Comparison of ENCODE assay signal across 15 cellular contexts in the genomic region with DNA sequence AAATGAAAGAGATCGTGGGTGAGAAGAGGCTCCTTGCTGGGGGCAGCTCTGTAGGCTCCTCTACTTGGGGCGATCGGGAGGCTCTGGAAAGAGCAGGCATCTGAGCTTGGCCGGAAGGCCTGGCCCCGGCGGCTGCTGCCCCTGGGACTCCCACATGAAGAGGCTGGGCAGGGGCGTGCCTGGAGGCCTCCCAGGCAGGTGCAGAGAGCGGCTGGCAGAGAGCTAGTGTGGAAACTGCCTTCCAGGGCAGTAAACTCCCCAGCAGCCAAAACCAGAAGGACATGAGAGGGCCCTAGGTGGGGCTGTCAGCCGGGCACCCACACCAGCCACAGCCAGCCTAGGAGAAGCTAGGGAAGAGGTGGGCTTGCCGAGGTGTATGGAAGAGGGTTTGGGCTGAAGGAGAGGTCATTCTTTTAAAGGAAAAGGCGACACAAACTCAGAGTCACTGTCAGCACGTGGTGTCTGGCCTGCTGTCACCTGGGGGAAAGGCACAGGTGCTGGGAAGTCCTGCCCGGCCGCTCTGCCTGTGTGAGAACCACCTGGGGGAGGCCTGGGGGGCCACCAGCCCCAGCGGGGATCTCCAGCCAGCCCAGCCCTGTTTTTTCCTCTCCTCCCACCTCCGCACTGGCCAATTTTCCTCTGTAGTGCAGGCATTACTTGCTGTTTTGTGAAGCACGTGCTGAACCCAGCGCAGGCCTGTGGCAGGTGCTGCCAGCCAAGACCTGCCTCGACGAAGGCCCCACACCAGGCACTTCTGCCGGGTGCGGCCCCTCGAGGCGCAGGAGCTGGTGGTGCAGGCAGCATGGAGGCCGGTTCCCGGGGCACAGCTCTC. TPM values are rescaled to one million over a fixed set of nuclear protein-coding genes. Genes with fewer than 3 reads are reported as not detected.
DNase-seq lines count a peak whose midpoint lies in the region; ATAC-seq and TF ChIP-seq lines count a peak whose summit lies in the region.
"Had no signal": no experiment of that assay in that cellular context is flagged by ENCODE, and none has a peak within 500 bp of the region (broad histone marks: within the 10 kb centered on the region; RNA-seq: fewer than 3 reads in every experiment).

No MANE protein-coding gene starts in this region.

- H3K36me3 Mint-ChIP-seq in activated B cell treated with CpG ODN at 0.5 μM for 24 hours (ENCODE audit: low read depth) (no peaks in the 10 kb centered on the region), natural killer cell (no peaks in the 10 kb centered on the region)

- H3K36me3 ChIP-seq in HCT116 (ENCODE audit: control insufficient read depth in 1 of 2, insufficient read depth in 2 of 2, low read length in 2 of 2) (no peaks in the 10 kb centered on the region), A673 (ENCODE audit: insufficient read depth, low read length, poor library complexity, severe bottlenecking) (no peaks in the 10 kb centered on the region), HAP-1 (replicated peaks) (no peaks in the 10 kb centered on the region)

- no peak for TF ChIP-seq CTCF in HCT116 (IDR thresholded peaks at IDR 0.05 in 2 of 3, conservative IDR thresholded peaks at IDR 0.05 in 1 of 3; ENCODE audit: borderline replicate concordance in 1 of 3, insufficient read depth in 1 of 3, low read depth in 2 of 3, low read length in 2 of 3)
- TF ChIP-seq CTCF in activated B cell treated with CpG ODN at 0.5 μM for 24 hours (IDR thresholded peaks at IDR 0.05) = no peak
- TF ChIP-seq CTCF in natural killer cell (IDR thresholded peaks at IDR 0.05) = no peak
- no peak for TF ChIP-seq CTCF in A673 (conservative IDR thresholded peaks at IDR 0.05; ENCODE audit: low read depth, low read length)

- ATAC-seq in HCT116 (no peak), activated B cell treated with CpG ODN at 0.5 μM for 24 hours (ENCODE audit: low read depth) (peak; percentile 49), natural killer cell (peak in 2 of 3 donors; percentile 21 to 35), HG03432 (IDR thresholded peaks at IDR 0.05; ENCODE audit: unreplicated experiment) (no peak)

- peak; percentile 75 for DNase-seq in COLO668 (lab: John Stamatoyannopoulos, UW; ENCODE audit: unreplicated experiment)
- DNase-seq in HCT116 (ENCODE audit: low read depth, low spot score) = no peak
- DNase-seq in activated B cell treated with CpG ODN at 0.5 μM for 24 hours = no peak
- DNase-seq in natural killer cell = no peak
- no peak for DNase-seq in A673 (ENCODE audit: low spot score)
- no peak for DNase-seq in HAP-1 (ENCODE audit: low spot score in 2 of 2)
- DNase-seq in NCI-H446 (lab: John Stamatoyannopoulos, UW) = no peak
- DNase-seq: activated CD4-positive, alpha-beta T cell treated with anti-CD3 and anti-CD28 coated beads, Interleukin-2, amount 10 ng/mL, durations not matched to agents 24 days and 14 days; effector CD4-positive, alpha-beta T cell; NCI-H226; T-helper 2 cell had no signal

- peak overlapping the region; percentile 18; the same call in 1 of the 2 replicates for H3K27ac ChIP-seq in HCT116 (ENCODE audit: low read depth, low read length)
- H3K27ac ChIP-seq in A673 (ENCODE audit: low read depth, low read length, poor library complexity, severe bottlenecking) = no peak overlapping the region
- H3K27ac ChIP-seq: C4-2B, KMS-11 had no signal

- H3K4me3 ChIP-seq in HCT116 (replicated peaks in 1 of 2; ENCODE audit: low read depth in 1 of 2, low read length in 2 of 2) (no peak overlapping the region), A673 (ENCODE audit: low read depth, low read length, poor library complexity, severe bottlenecking) (no peak overlapping the region), HAP-1 (no peak overlapping the region)

- H3K9ac ChIP-seq in HCT116 (ENCODE audit: low read length) = no peak overlapping the region
- H3K9ac ChIP-seq: KMS-11 had no signal

- no peak for TF ChIP-seq RAD21 in HCT116 (IDR thresholded peaks at IDR 0.05; ENCODE audit: low read depth)

- H3K4me1 Mint-ChIP-seq in activated B cell treated with CpG ODN at 0.5 μM for 24 hours = peaks cover 40% of the 10 kb centered on the region
- H3K4me1 Mint-ChIP-seq in natural killer cell = peaks cover 44 to 57% of the 10 kb centered on the region in 2 donors
- H3K4me1 Mint-ChIP-seq: activated CD4-positive, alpha-beta T cell treated with anti-CD3 and anti-CD28 coated beads, Interleukin-2, amount 10 ng/mL, durations not matched to agents 24 days and 14 days had no signal

- H3K9me3 ChIP-seq in HCT116 (ENCODE audit: control insufficient read depth in 1 of 2, insufficient read depth in 1 of 2, low read depth in 1 of 2, low read length in 2 of 2) = no peaks in the 10 kb centered on the region
- no peaks in the 10 kb centered on the region for H3K9me3 ChIP-seq in A673 (ENCODE audit: low read depth, low read length, poor library complexity, severe bottlenecking)
- no peaks in the 10 kb centered on the region for H3K9me3 ChIP-seq in HAP-1

- H3K9me3 Mint-ChIP-seq in activated B cell treated with CpG ODN at 0.5 μM for 24 hours = no peaks in the 10 kb centered on the region
- no peaks in the 10 kb centered on the region for H3K9me3 Mint-ChIP-seq in natural killer cell
- H3K9me3 Mint-ChIP-seq: activated CD4-positive, alpha-beta T cell treated with anti-CD3 and anti-CD28 coated beads, Interleukin-2, amount 10 ng/mL, durations not matched to agents 24 days and 14 days; activated T-helper 1 cell treated with anti-CD3 and anti-CD28 coated beads, Interleukin-12 subunit alpha, Interleukin-12 subunit beta, Interleukin-2, Interleukin-4 antibody, amounts not matched to agents 30 ng/mL and 10 ng/mL and 1 ng/mL, durations not matched to agents 14 hours and 24 hours and 36 hours had no signal

- RAD21 ChIA-PET in HCT116 (lab: Charles Lee; ENCODE audit: low non-redundant PET in 1 of 2, low total read pairs in 2 of 2, uncharacterized antibody in 2 of 2, unreplicated experiment in 2 of 2) = no interaction called here

- no peaks in the 10 kb centered on the region for H3K27me3 ChIP-seq in HCT116 (ENCODE audit: insufficient read depth, low read length)
- no peaks in the 10 kb centered on the region for H3K27me3 ChIP-seq in A673 (replicated peaks; ENCODE audit: insufficient read depth, low read depth, low read length, poor library complexity)
- no peaks in the 10 kb centered on the region for H3K27me3 ChIP-seq in HAP-1 (ENCODE audit: low read depth)

- BruUV-seq in HCT116 (replicated peaks; lab: Mats Ljungman, UMichigan) = no TSS peak
- no TSS peak for BruUV-seq in A673 (replicated peaks; lab: Mats Ljungman, UMichigan)

- H3K27ac Mint-ChIP-seq in activated B cell treated with CpG ODN at 0.5 μM for 24 hours = peak overlapping the region; percentile 66
- H3K27ac Mint-ChIP-seq in natural killer cell = peak overlapping the region; percentile 87 to 89
- H3K27ac Mint-ChIP-seq: activated CD4-positive, alpha-beta T cell treated with anti-CD3 and anti-CD28 coated beads, Interleukin-2, amount 10 ng/mL, durations not matched to agents 24 days and 14 days; activated T-helper 1 cell treated with anti-CD3 and anti-CD28 coated beads, Interleukin-12 subunit alpha, Interleukin-12 subunit beta, Interleukin-2, Interleukin-4 antibody, amounts not matched to agents 30 ng/mL and 10 ng/mL and 1 ng/mL, durations not matched to agents 14 hours and 24 hours and 36 hours had no signal

- H3K9me2 ChIP-seq in HCT116 (ENCODE audit: insufficient read depth) = no peaks in the 10 kb centered on the region

- POLR2A ChIA-PET in HCT116 (lab: Charles Lee) (interaction anchor here (0.6 kb wide), 1 partner anchor 50 kb away, joined by 3 read pairs; no protein-coding TSS in a partner anchor), activated B cell treated with CpG ODN at 0.5 μM for 24 hours (lab: Charles Lee) (interaction anchor here (1.1 to 1.4 kb wide), 2 partner anchors 11 to 66 kb away, joined by 3 to 6 read pairs; no protein-coding TSS in a partner anchor), A673 (lab: Charles Lee; ENCODE audit: low non-redundant PET) (no interaction called here)

- H2AFZ ChIP-seq in HCT116 (ENCODE audit: low read depth, low read length, poor library complexity, severe bottlenecking) = no peak overlapping the region

- TF ChIP-seq POLR2A in HCT116 (IDR thresholded peaks at IDR 0.05; ENCODE audit: borderline replicate concordance, extremely low read depth, insufficient read depth, insufficient read length) = no peak

- no peaks in the 10 kb centered on the region for H3K27me3 Mint-ChIP-seq in activated B cell treated with CpG ODN at 0.5 μM for 24 hours
- H3K27me3 Mint-ChIP-seq in natural killer cell (ENCODE audit: low read depth in 2 of 2) = no peaks in the 10 kb centered on the region
- H3K27me3 Mint-ChIP-seq: activated CD4-positive, alpha-beta T cell treated with anti-CD3 and anti-CD28 coated beads, Interleukin-2, amount 10 ng/mL, durations not matched to agents 24 days and 14 days had no signal

- no peaks in the 10 kb centered on the region for H4K20me1 ChIP-seq in HCT116 (ENCODE audit: insufficient read depth)

- CTCF ChIA-PET in HCT116 (lab: Charles Lee) = interaction anchor here (0.8 to 1.6 kb wide), 3 partner anchors 11 to 160 kb away, joined by 3 read pairs; no protein-coding TSS in a partner anchor
- CTCF ChIA-PET in activated B cell treated with CpG ODN at 0.5 μM for 24 hours (lab: Charles Lee) = interaction anchor here (0.9 to 1.4 kb wide), 2 partner anchors 66 to 132 kb away, joined by 3 to 4 read pairs; no protein-coding TSS in a partner anchor
- CTCF ChIA-PET in A673 (lab: Charles Lee) = interaction anchor here (0.6 kb wide), 1 partner anchor 44 kb away, joined by 5 read pairs; no protein-coding TSS in a partner anchor

- H3K4me2 ChIP-seq in HCT116 (ENCODE audit: low read length) = no peak overlapping the region
- H3K4me2 ChIP-seq: KMS-11 had no signal

- no peak overlapping the region for H3K4me3 Mint-ChIP-seq in activated B cell treated with CpG ODN at 0.5 μM for 24 hours
- peak overlapping the region; percentile 84 for H3K4me3 Mint-ChIP-seq in natural killer cell
- H3K4me3 Mint-ChIP-seq: activated CD4-positive, alpha-beta T cell treated with anti-CD3 and anti-CD28 coated beads, Interleukin-2, amount 10 ng/mL, durations not matched to agents 24 days and 14 days; activated T-helper 1 cell treated with anti-CD3 and anti-CD28 coated beads, Interleukin-12 subunit alpha, Interleukin-12 subunit beta, Interleukin-2, Interleukin-4 antibody, amounts not matched to agents 30 ng/mL and 10 ng/mL and 1 ng/mL, durations not matched to agents 14 hours and 24 hours and 36 hours had no signal

- intact Hi-C loops in HCT116 (cut with micrococcal nuclease) = no loop called here
- intact Hi-C loops in activated B cell treated with CpG ODN at 0.5 μM for 24 hours (cut with micrococcal nuclease) = loop anchor here (1.0 to 2.0 kb wide), 2 partner anchors 66 to 71 kb away; a partner anchor contains a TSS
- intact Hi-C loops in natural killer cell (cut with micrococcal nuclease) = loop anchor here (5.0 to 10.0 kb wide), 2 partner anchors 53 to 81 kb away; no protein-coding TSS in a partner anchor
- intact Hi-C loops in A673 (cut with micrococcal nuclease; ENCODE audit: unreplicated experiment) = no loop called here

- H3K4me1 ChIP-seq in HCT116 (ENCODE audit: control insufficient read depth in 1 of 2, insufficient read depth in 2 of 2, low read length in 2 of 2) = peaks cover 0 to 10% of the 10 kb centered on the region in 2 experiments; a peak in 3 of 4 replicates
- H3K4me1 ChIP-seq in A673 (ENCODE audit: insufficient read depth, low read length, poor library complexity, severe bottlenecking) = no peaks in the 10 kb centered on the region
- H3K4me1 ChIP-seq in HAP-1 = no peaks in the 10 kb centered on the region

- in situ Hi-C loops in HAP-1 (cut with MboI; ENCODE audit: low sequenced_read_pairs) = no loop called here

- no peaks in the 10 kb centered on the region for H3K79me2 ChIP-seq in HCT116 (ENCODE audit: insufficient read depth, low read length)

RNA-seq across cellular contexts. Expression of a gene that starts 44.8 kb away (rescaled TPM):
- 82.0 TPM for total RNA-seq in HCT116 (2021; ENCODE audit: unreplicated experiment)
- 87.5 and 89.7 TPM in 2 replicates for polyA plus RNA-seq in HCT116 (2012)
- total RNA-seq in activated B cell treated with CpG ODN at 0.5 μM for 24 hours = not detected in 2 replicates
- under 1 TPM; 0.28 to 0.47 (median 0.29) TPM for total RNA-seq in natural killer cell
- 79.5 and 98.5 TPM in 2 replicates for total RNA-seq in A673 (2021)

Comparison
In these comparisons a context has a peak if more than half of its experiments do, and no peak if none do; other contexts are left out.
1. ATAC-seq: peak in activated B cell treated with CpG ODN at 0.5 μM for 24 hours (single experiment) and natural killer cell (2 of 3); none in HCT116 (single experiment) and HG03432 (single experiment).
2. RNA of a gene that starts 44.8 kb away (total RNA-seq): 82.0 TPM in HCT116 (single experiment) and 79.5 to 98.5 TPM in A673; 0.28 to 0.47 TPM in natural killer cell and not detected in activated B cell treated with CpG ODN at 0.5 μM for 24 hours; every median in the first group is over 10 times any median in the second.
3. intact Hi-C loops: an anchor here in activated B cell treated with CpG ODN at 0.5 μM for 24 hours (1.0 to 2.0 kb wide) and natural killer cell (5.0 to 10.0 kb wide); none called in HCT116 and A673.